8 cellular contexts compared by ENCODE assay signal in genomic region chr12:70590051-70590450, GRCh38. TPM values are rescaled to one million over a fixed set of nuclear protein-coding genes. Genes with fewer than 3 reads are reported as not detected.
DNase-seq lines count a peak whose midpoint lies in the region; ATAC-seq, FAIRE-seq and TF ChIP-seq lines count a peak whose summit lies in the region.

No MANE protein-coding gene starts in this region.

- TF ChIP-seq POLR2A in A549 (IDR thresholded peaks at IDR 0.05; ENCODE audit: low read length) = no peak
- no peak for TF ChIP-seq POLR2A in lower leg skin (IDR thresholded peaks at IDR 0.05)

- TF ChIP-seq EP300 in A549 (IDR thresholded peaks at IDR 0.05) = no peak

- H3K36me3 ChIP-seq in colonic mucosa = no peaks in the 10 kb centered on the region

- intact Hi-C loops in colonic mucosa (cut with DNase I) (loop anchor here (2.0 to 10.0 kb wide), 2 partner anchors 131 to 255 kb away; no protein-coding TSS in a partner anchor), lower leg skin (cut with DNase I; ENCODE audit: low total_unique reads) (loop anchor here (10.0 kb wide), 1 partner anchor 125 kb away; no protein-coding TSS in a partner anchor)

- DNase-seq in A549 (ENCODE audit: low read depth in 1 of 2, low spot score in 1 of 2) (peak; percentile 60 to 77), NCI-H2081 (lab: John Stamatoyannopoulos, UW) (peak; percentile 71 to 76), colonic mucosa (peak; percentile 76), lower leg skin (ENCODE audit: low spot score in 2 of 2) (peak; percentile 59 to 91)
- DNase-seq in activated CD4-positive, CD25-positive, alpha-beta regulatory T cell treated with anti-CD3 and anti-CD28 coated beads, Interleukin-2, amount 50 U/mL, for 72 hours = peak; percentile 58
- peak; percentile 29 for DNase-seq in stimulated activated CD8-positive, alpha-beta memory T cell treated with anti-CD3 and anti-CD28 coated beads, Interleukin-12 subunit alpha, Interleukin-12 subunit beta, amount 100 ng/mL, for 1 hour (ENCODE audit: low read depth)

- peak; percentile 84 for TF ChIP-seq CTCF in A549 (IDR thresholded peaks at IDR 0.05)
- TF ChIP-seq CTCF in colonic mucosa (IDR thresholded peaks at IDR 0.05) = peak; percentile 81
- no peak for TF ChIP-seq CTCF in lower leg skin (IDR thresholded peaks at IDR 0.05)

- WGBS in A549 (ENCODE audit: missing lambda C conversion rate) = 32% methylated on average over 6 of the region's 6 CpGs
- 32 to 33% methylated on average over 6 of the region's 6 CpGs for WGBS in lower leg skin, 2 donors

- TF ChIP-seq RAD21 in A549 (conservative IDR thresholded peaks at IDR 0.05 in 1 of 2, IDR thresholded peaks at IDR 0.05 in 1 of 2) = peak; percentile 88 to 90

- H3K27ac ChIP-seq in A549 (no peak overlapping the region), colonic mucosa (no peak overlapping the region)

- H3K4me3 ChIP-seq in A549 (no peak overlapping the region), colonic mucosa (no peak overlapping the region), lower leg skin (ENCODE audit: low read depth, poor library complexity, severe bottlenecking) (no peak overlapping the region)

- H3K4me2 ChIP-seq in A549 = no peak overlapping the region

- no peaks in the 10 kb centered on the region for H3K27me3 ChIP-seq in colonic mucosa

- FAIRE-seq in A549 (lab: Jason Lieb, UNC) = no peak

- POLR2A ChIA-PET in A549 (lab: Yijun Ruan, JAX) = interaction anchor here (0.6 to 0.7 kb wide), 2 partner anchors 39 to 196 kb away, joined by 3 read pairs; no protein-coding TSS in a partner anchor

- ATAC-seq in A549 (peak; percentile 95 to 99), GM18502 (IDR thresholded peaks at IDR 0.05; ENCODE audit: poor library complexity, unreplicated experiment) (peak; percentile 98), HG02981 (IDR thresholded peaks at IDR 0.05; ENCODE audit: unreplicated experiment) (peak; percentile 95)

- H3K9me3 ChIP-seq in A549 (no peaks in the 10 kb centered on the region), colonic mucosa (no peaks in the 10 kb centered on the region)

- H3K9ac ChIP-seq in colonic mucosa (ENCODE audit: low read depth in 2 of 2, low read length in 2 of 2) = no peak overlapping the region

- H3K4me1 ChIP-seq in A549 (no peaks in the 10 kb centered on the region), colonic mucosa (no peaks in the 10 kb centered on the region)

- CTCF ChIA-PET in A549 (lab: Yijun Ruan, JAX) = interaction anchor here (0.6 to 3.9 kb wide), 13 partner anchors 12 to 709 kb away, joined by 3 to 38 read pairs (median 4); no protein-coding TSS in a partner anchor

TF ChIP-seq in A549, 52 proteins besides CTCF, POLR2A, EP300 and RAD21:
- TF ChIP-seq SMC3 (IDR thresholded peaks at IDR 0.05) = peak; percentile 95
- TF ChIP-seq MAZ (IDR thresholded peaks at IDR 0.05; ENCODE audit: borderline replicate concordance, low read depth, low read length) = no peak

RNA-seq across cellular contexts. Expression of gene PTPRB, which starts 47.2 kb away (rescaled TPM):
- polyA plus RNA-seq in A549 (2011; rRNA removed) = 0.34 and 0.45 TPM in 2 replicates
- polyA plus RNA-seq in A549 (2012; cell fraction: cytosol; rRNA removed) = 0.05 and 0.06 TPM in 2 replicates
- 0.01 and 0.02 TPM in 2 replicates for polyA plus RNA-seq in A549 (2012; cell fraction: nucleus; rRNA removed)
- polyA plus RNA-seq in A549 (2017; fragmentation: RNase III; extraction: RNeasy Plus Mini Kit Qiagen cat#74134 plus additional on column Dnase treatment) = 0.16 to 0.57 TPM (median 0.26 TPM) in 3 replicates
- 0.49 and 0.70 TPM in 2 replicates for polyA minus RNA-seq in A549 (2011; rRNA and poly(A)+ RNA removed)
- total RNA-seq in colonic mucosa = 10 to 100 TPM; 17.3 to 27.7 TPM
- total RNA-seq in lower leg skin = 10 to 100 TPM in 1 of 4 donors, 1 to 10 TPM in 3; 2.9 to 12.1 (median 6.1) TPM

Comparison
In these comparisons a context has a peak if more than half of its experiments do, and no peak if none do; other contexts are left out.
1. CTCF ChIP-seq: peak in A549 (single experiment) and colonic mucosa (single experiment); none in lower leg skin (0 of 3).
2. Peak in every context shown above with its lines, with median percentiles within 50 percentile points of each other: ATAC-seq and DNase-seq.